ENCODE assay signal across 12 cellular contexts in the genomic region with DNA sequence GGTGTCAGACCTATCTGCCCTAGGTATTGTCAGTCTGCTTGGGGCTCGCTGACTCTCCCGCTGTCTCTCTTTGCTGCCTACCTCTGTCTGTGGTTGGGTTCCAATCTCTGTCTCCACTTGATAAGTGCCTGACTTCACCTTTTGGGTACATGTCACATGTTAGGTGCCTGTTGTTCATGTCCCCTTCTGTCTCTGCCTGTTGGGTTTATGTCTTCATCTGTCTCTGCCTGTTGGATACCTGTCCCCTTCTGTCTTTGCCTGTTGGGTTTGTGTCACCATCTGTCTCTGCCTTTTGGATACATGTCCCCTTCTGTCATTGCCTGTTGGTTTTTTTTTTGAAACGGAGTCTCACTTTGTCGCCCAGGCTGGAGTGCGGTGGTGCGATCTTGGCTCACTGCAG. TPM values are rescaled to one million over a fixed set of nuclear protein-coding genes. Genes with fewer than 3 reads are reported as not detected.
A peak's percentile ranks its signal among the peaks of the same experiment; 100 is the strongest.
DNase-seq lines count a peak whose midpoint lies in the region; ATAC-seq, FAIRE-seq and TF ChIP-seq lines count a peak whose summit lies in the region.
"Had no signal": no experiment of that assay in that cellular context is flagged by ENCODE, and none has a peak within 500 bp of the region (broad histone marks: within the 10 kb centered on the region; RNA-seq: fewer than 3 reads in every experiment).

No MANE protein-coding gene starts in this region.

- H3K9ac ChIP-seq in K562 (ENCODE audit: insufficient read depth in 1 of 2, low read depth in 2 of 2, low read length in 2 of 2) (peak overlapping the region in 1 of 2 experiments; percentile 75; a peak in 2 of 4 replicates), endodermal cell (ENCODE audit: extremely low read depth, low read length, poor library complexity, severe bottlenecking) (no peak overlapping the region)

- H3K9me1 ChIP-seq in K562 (ENCODE audit: control insufficient read depth, insufficient read depth, low read length): no peaks in the 10 kb centered on the region

- H3K36me3 ChIP-seq in K562 (ENCODE audit: control insufficient read depth, insufficient read depth, low read length): peaks cover 43% of the 10 kb centered on the region; the same call in 1 of the 3 replicates
- no peaks in the 10 kb centered on the region for H3K36me3 ChIP-seq in endodermal cell (ENCODE audit: control insufficient read depth, insufficient read depth, low read length)

- H3K4me3 ChIP-seq in NB4 (ENCODE audit: low read depth, low read length) (peak overlapping the region; percentile 53), K562 (no peak overlapping the region), endodermal cell (ENCODE audit: low read length) (no peak overlapping the region)

- CTCF ChIA-PET in K562 (lab: Yijun Ruan, JAX; ENCODE audit: low intra/inter-chr PET ratio): no interaction called here

- DNase-seq in NCI-H1694 treated with DMSO at 0.1 percent for 48 hours (lab: John Stamatoyannopoulos, UW) (peak; percentile 28), NCI-H1694 (lab: John Stamatoyannopoulos, UW) (no peak), NB4 (ENCODE audit: low read depth) (no peak), K562 (ENCODE audit: extremely low read depth in 1 of 4, low spot score in 3 of 4) (no peak), neural crest cell (ENCODE audit: low read depth, low spot score) (no peak), GM19240 (ENCODE audit: insufficient read length, low spot score) (no peak), endodermal cell (no peak)
- DNase-seq: activated gamma-delta T cell; DMS53; stimulated activated CD4-positive, alpha-beta T cell treated with anti-CD3 and anti-CD28 coated beads, Interleukin-2, amount 100 ng/mL, for 48 hours had no signal

- BruUV-seq in K562 (replicated peaks; lab: Mats Ljungman, UMichigan): no TSS peak

- POLR2A ChIA-PET in K562 (lab: Yijun Ruan, JAX): interaction anchor here (0.7 kb wide), 1 partner anchor 257 kb away, joined by 3 read pairs; no protein-coding TSS in a partner anchor

- in situ Hi-C loops in K562 (cut with MboI): no loop called here

- H3K36me3 Mint-ChIP-seq in neural crest cell (ENCODE audit: low read depth) (peaks cover 3% of the 10 kb centered on the region), endodermal cell (ENCODE audit: low read depth) (peaks cover 30% of the 10 kb centered on the region)

- 76% methylated on average over 6 of the region's 6 CpGs for WGBS in K562 (ENCODE audit: insufficient coverage, low coverage, missing lambda C conversion rate)
- WGBS in endodermal cell (ENCODE audit: insufficient coverage in 1 of 2, insufficient read length in 1 of 2), 2 experiments: 92 to 98% methylated on average over 6 of the region's 6 CpGs

- H3K4me3 Mint-ChIP-seq in neural crest cell (no peak overlapping the region), endodermal cell (no peak overlapping the region)

- no peak overlapping the region for H3K27ac ChIP-seq in K562 (ENCODE audit: extremely low read depth, low read depth, low read length)
- no peak overlapping the region for H3K27ac ChIP-seq in endodermal cell (ENCODE audit: low read depth, low read length)
- H3K27ac ChIP-seq: 22Rv1 had no signal

- intact Hi-C loops in K562 (cut with micrococcal nuclease): no loop called here

- TF ChIP-seq RAD21 in K562 (CRISPR knock-in tag; conservative IDR thresholded peaks at IDR 0.05 in 1 of 2, IDR thresholded peaks at IDR 0.05 in 1 of 2): no peak

- ATAC-seq in K562: no peak
- ATAC-seq in GM21367 (IDR thresholded peaks at IDR 0.05; ENCODE audit: unreplicated experiment): no peak

- H3K4me1 ChIP-seq in K562 (replicated peaks in 1 of 2; ENCODE audit: control insufficient read depth in 2 of 2, insufficient read depth in 2 of 2, low read length in 2 of 2) (peaks cover 29 to 39% of the 10 kb centered on the region in 2 experiments), endodermal cell (ENCODE audit: control insufficient read depth, insufficient read depth, low read length) (no peaks in the 10 kb centered on the region)

- no peaks in the 10 kb centered on the region for H4K20me1 ChIP-seq in K562 (replicated peaks; ENCODE audit: control insufficient read depth, insufficient read depth, low read length)

- TF ChIP-seq POLR2A in NB4 (IDR thresholded peaks at IDR 0.05; ENCODE audit: extremely low read depth, insufficient read length) (no peak), K562 (conservative IDR thresholded peaks at IDR 0.05) (no peak)

- H3K4me2 ChIP-seq in K562 (ENCODE audit: insufficient read depth, low read length): no peak overlapping the region

- no peaks in the 10 kb centered on the region for H3K27me3 Mint-ChIP-seq in neural crest cell (ENCODE audit: low read depth)
- H3K27me3 Mint-ChIP-seq in endodermal cell (ENCODE audit: insufficient read depth): no peaks in the 10 kb centered on the region

- H3K27me3 ChIP-seq in K562 (ENCODE audit: control insufficient read depth in 2 of 2, insufficient read depth in 2 of 2, low read length in 2 of 2) (no peaks in the 10 kb centered on the region), endodermal cell (ENCODE audit: control insufficient read depth, insufficient read depth, low read length, poor library complexity, severe bottlenecking) (no peaks in the 10 kb centered on the region)

- peak overlapping the region; percentile 5 for H3K27ac Mint-ChIP-seq in neural crest cell (ENCODE audit: unreplicated experiment)
- H3K27ac Mint-ChIP-seq in endodermal cell: no peak overlapping the region

- H3K9me3 Mint-ChIP-seq in neural crest cell: no peaks in the 10 kb centered on the region
- no peaks in the 10 kb centered on the region for H3K9me3 Mint-ChIP-seq in endodermal cell

- TF ChIP-seq EP300 in K562 (IDR thresholded peaks at IDR 0.05; ENCODE audit: low read length): no peak

- peaks cover 32% of the 10 kb centered on the region for H3K4me1 Mint-ChIP-seq in neural crest cell
- H3K4me1 Mint-ChIP-seq in endodermal cell: peaks cover 7% of the 10 kb centered on the region

- H2AFZ ChIP-seq in K562 (ENCODE audit: low read depth, low read length): no peak overlapping the region

- peak; percentile 29 for FAIRE-seq in K562 (lab: Jason Lieb, UNC)

- no peaks in the 10 kb centered on the region for H3K9me3 ChIP-seq in K562 (replicated peaks; ENCODE audit: control insufficient read depth, insufficient read depth, low read depth, low read length)
- H3K9me3 ChIP-seq in endodermal cell (ENCODE audit: control insufficient read depth, low read length): no peaks in the 10 kb centered on the region

- TF ChIP-seq CTCF in NB4 (IDR thresholded peaks at IDR 0.05; ENCODE audit: low read depth, low read length): no peak
- no peak for TF ChIP-seq CTCF in K562 (IDR thresholded peaks at IDR 0.05 in 2 of 3, conservative IDR thresholded peaks at IDR 0.05 in 1 of 3; ENCODE audit: insufficient read depth in 2 of 3, low read depth in 1 of 3, low read length in 3 of 3)
- TF ChIP-seq CTCF in neural crest cell (conservative IDR thresholded peaks at IDR 0.05): no peak
- TF ChIP-seq CTCF in endodermal cell (conservative IDR thresholded peaks at IDR 0.05): no peak

- H3K79me2 ChIP-seq in K562 (ENCODE audit: control insufficient read depth, insufficient read depth, low read length): peaks cover 8% of the 10 kb centered on the region; the same call in 1 of the 3 replicates

TF ChIP-seq in K562, 482 proteins besides CTCF, POLR2A, EP300 and RAD21:
- TF ChIP-seq HNRNPK (IDR thresholded peaks at IDR 0.05; ENCODE audit: low read depth, low read length, poor library complexity, severe bottlenecking) (no peak), FOXJ2 (tag; IDR thresholded peaks at IDR 0.05) (no peak), TCF3 (CRISPR knock-in tag; IDR thresholded peaks at IDR 0.05) (peak; percentile 30; the same call in 1 of the 2 replicates), ZC3H4 (CRISPR knock-in tag; IDR thresholded peaks at IDR 0.05; ENCODE audit: borderline replicate concordance) (0 out of 2 replicates have a peak, but pooled peaks have one; percentile 37)
- TF ChIP-seq, protein P1, sequence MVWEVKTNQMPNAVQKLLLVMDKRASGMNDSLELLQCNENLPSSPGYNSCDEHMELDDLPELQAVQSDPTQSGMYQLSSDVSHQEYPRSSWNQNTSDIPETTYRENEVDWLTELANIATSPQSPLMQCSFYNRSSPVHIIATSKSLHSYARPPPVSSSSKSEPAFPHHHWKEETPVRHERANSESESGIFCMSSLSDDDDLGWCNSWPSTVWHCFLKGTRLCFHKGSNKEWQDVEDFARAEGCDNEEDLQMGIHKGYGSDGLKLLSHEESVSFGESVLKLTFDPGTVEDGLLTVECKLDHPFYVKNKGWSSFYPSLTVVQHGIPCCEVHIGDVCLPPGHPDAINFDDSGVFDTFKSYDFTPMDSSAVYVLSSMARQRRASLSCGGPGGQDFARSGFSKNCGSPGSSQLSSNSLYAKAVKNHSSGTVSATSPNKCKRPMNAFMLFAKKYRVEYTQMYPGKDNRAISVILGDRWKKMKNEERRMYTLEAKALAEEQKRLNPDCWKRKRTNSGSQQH (CRISPR knock-in tag; IDR thresholded peaks at IDR 0.05): 0 out of 2 replicates have a peak, but pooled peaks have one; percentile 3
TF ChIP-seq in K562: peak in this region for 3.

RNA-seq across cellular contexts. Expression of gene RPS6KA1, which starts 14.6 kb away (rescaled TPM):
- 64.2 and 141 TPM in 2 replicates for total RNA-seq in K562 (2011; cell fraction: chromatin; rRNA removed; ENCODE audit: low replicate concordance)
- total RNA-seq in K562 (2011; cell fraction: nucleolus; rRNA removed): 77.4 and 79.9 TPM in 2 replicates
- 68.8 and 76.8 TPM in 2 replicates for total RNA-seq in K562 (2011; cell fraction: nucleoplasm; rRNA removed)
- total RNA-seq in K562 (2014; rRNA removed) (54.8 and 67.3 TPM in 2 replicates), K562 (2014; rRNA removed; fragmentation: Illumina TruSeq; extraction: Trizol) (25.7 and 30.1 TPM in 2 replicates), K562 (2015; rRNA removed; fragmentation: Illumina TruSeq; extraction: Trizol) (40.5 and 44.4 TPM in 2 replicates), K562 (2021) (61.0 and 62.4 TPM in 2 replicates), neural crest cell (41.6 and 43.8 TPM in 2 replicates), endodermal cell (10 to 100 TPM; 41.3 TPM)
- polyA plus RNA-seq in K562 (2011; rRNA removed) (33.0 and 33.1 TPM in 2 replicates), K562 (2014; fragmentation: Illumina TruSeq; extraction: Trizol) (46.3 and 49.0 TPM in 2 replicates), K562 (2014; fragmentation: Nextera tagmentation; extraction: Ambion mirVana) (1 to 10 TPM; 2.4 to 2.9 TPM), K562 (2014; rRNA removed) (35.5 and 36.9 TPM in 2 replicates)
- polyA plus RNA-seq in K562 (2011; cell fraction: cytosol; rRNA removed): 33.1 and 54.6 TPM in 2 replicates
- 41.1 and 53.3 TPM in 2 replicates for polyA plus RNA-seq in K562 (2011; cell fraction: nucleus; rRNA removed)
- polyA plus RNA-seq in K562 (2012): 49.6 and 51.4 TPM in 2 replicates
- polyA minus RNA-seq in K562 (2011; rRNA and poly(A)+ RNA removed): 30.0 and 44.2 TPM in 2 replicates
- polyA minus RNA-seq in K562 (2011; cell fraction: cytosol; rRNA and poly(A)+ RNA removed): 40.6 and 44.9 TPM in 2 replicates
- polyA minus RNA-seq in K562 (2011; cell fraction: nucleus; rRNA and poly(A)+ RNA removed): 22.8 and 34.9 TPM in 2 replicates
- polyA plus RNA-seq in endodermal cell (2013, experiment 1 of 2): 17.8 TPM
- 15.9 TPM for polyA plus RNA-seq in endodermal cell (2013, experiment 2 of 2)
